ENCODE assay signal across 17 cellular contexts in genomic region chr17:75849724-75850123, GRCh38. TPM values are rescaled to one million over a fixed set of nuclear protein-coding genes. Genes with fewer than 3 reads are reported as not detected.
A peak's percentile ranks its signal among the peaks of the same experiment; 100 is the strongest.
DNase-seq lines count a peak whose midpoint lies in the region; ATAC-seq and TF ChIP-seq lines count a peak whose summit lies in the region.
"Had no signal": no experiment of that assay in that cellular context is flagged by ENCODE, and none has a peak within 500 bp of the region (broad histone marks: within the 10 kb centered on the region; RNA-seq: fewer than 3 reads in every experiment).

No MANE protein-coding gene starts in this region.

- TF ChIP-seq CTCF in WTC11 (IDR thresholded peaks at IDR 0.05), result no peak
- no peak for TF ChIP-seq CTCF in liver (IDR thresholded peaks at IDR 0.05; ENCODE audit: low read depth, low read length, missing input control)
- TF ChIP-seq CTCF in spleen (IDR thresholded peaks at IDR 0.05 in 8 of 11, conservative IDR thresholded peaks at IDR 0.05 in 3 of 11), result no peak

- DNase-seq in WTC11 (ENCODE audit: low spot score) (no peak), spleen (peak; percentile 77), SK-N-DZ (ENCODE audit: low spot score) (no peak), A172 (ENCODE audit: low spot score) (no peak)
- DNase-seq: activated CD8-positive, alpha-beta T cell treated with anti-CD3 and anti-CD28 coated beads for 36 hours; EL; Kasumi-1; naive B cell; NCI-H2171 treated with DMSO at 0.1 percent for 48 hours; RPMI8226; stimulated activated naive B cell treated with anti-CD40 and anti-IgM and Interleukin-4, amounts not matched to agents 10 μg/mL and 1 μg/mL and 100 μg/mL, for 72 hours; WERI-Rb-1 had no signal

- H3K27me3 ChIP-seq in liver (ENCODE audit: control insufficient read depth in 4 of 4, insufficient read depth in 4 of 4, low read length in 3 of 4) (no peaks in the 10 kb centered on the region), spleen (replicated peaks in 1 of 7) (no peaks in the 10 kb centered on the region)

- no peak for TF ChIP-seq RAD21 in liver (IDR thresholded peaks at IDR 0.05)

- no peaks in the 10 kb centered on the region for H3K9me3 ChIP-seq in liver (ENCODE audit: control insufficient read depth in 4 of 4, low read length in 3 of 4)
- no peaks in the 10 kb centered on the region for H3K9me3 ChIP-seq in spleen

- TF ChIP-seq POLR2A in spleen (IDR thresholded peaks at IDR 0.05), result no peak

- intact Hi-C loops in spleen (cut with DNase I; ENCODE audit: low total_unique reads), result loop anchor here (5.0 kb wide), 1 partner anchor 72 kb away; a partner anchor contains a TSS

- H3K9ac ChIP-seq in liver (ENCODE audit: low read depth in 1 of 2, low read length in 2 of 2), result no peak overlapping the region

- CTCF ChIA-PET in WTC11 (lab: Charles Lee), result interaction anchor here (0.6 to 8.8 kb wide), 6 partner anchors 12 to 66 kb away, joined by 3 to 180 read pairs (median 5); no protein-coding TSS in a partner anchor

- peak overlapping the region; percentile 64; the same call in 1 of the 2 replicates for H3K27ac Mint-ChIP-seq in WTC11
- H3K27ac Mint-ChIP-seq: activated CD8-positive, alpha-beta T cell treated with anti-CD3 and anti-CD28 coated beads for 36 hours; stimulated activated naive B cell treated with anti-CD40 and anti-IgM and Interleukin-4, amounts not matched to agents 10 μg/mL and 1 μg/mL and 100 μg/mL, for 72 hours had no signal

- H3K4me3 ChIP-seq in liver (ENCODE audit: low read depth in 1 of 3, low read length in 3 of 3) (no peak overlapping the region), spleen (peak overlapping the region in 1 of 8 donors; percentile 19)

- ATAC-seq in WTC11 (no peak), HG02798 (IDR thresholded peaks at IDR 0.05; ENCODE audit: poor library complexity, unreplicated experiment) (no peak)
- ATAC-seq: activated CD8-positive, alpha-beta T cell treated with anti-CD3 and anti-CD28 coated beads for 36 hours; left lobe of liver; stimulated activated naive B cell treated with anti-CD40 and anti-IgM and Interleukin-4, amounts not matched to agents 10 μg/mL and 1 μg/mL and 100 μg/mL, for 72 hours had no signal

- H3K27ac ChIP-seq in cingulate gyrus (ENCODE audit: low read depth, low read length) (peak overlapping the region; percentile 6), liver (ENCODE audit: low read depth in 1 of 2, low read length in 2 of 2) (peak overlapping the region; percentile 3 to 11), spleen (peak overlapping the region; percentile 57 to 98 (median 96))
- H3K27ac ChIP-seq: WERI-Rb-1 had no signal

- peaks cover 2 to 54% (median 35%) of the 10 kb centered on the region in 4 donors for H3K4me1 ChIP-seq in liver (ENCODE audit: control insufficient read depth in 4 of 4, insufficient read depth in 4 of 4, low read length in 3 of 4)
- H3K4me1 ChIP-seq in spleen, result peaks cover 69 to 100% (median 97%) of the 10 kb centered on the region in 6 donors

- peaks cover 32% of the 10 kb centered on the region for H3K36me3 Mint-ChIP-seq in WTC11

- H3K9me3 Mint-ChIP-seq in WTC11, result no peaks in the 10 kb centered on the region
- H3K9me3 Mint-ChIP-seq: activated CD8-positive, alpha-beta T cell treated with anti-CD3 and anti-CD28 coated beads for 36 hours; central memory CD8-positive, alpha-beta T cell; naive B cell; stimulated activated naive B cell treated with anti-CD40 and anti-IgM and Interleukin-4, amounts not matched to agents 10 μg/mL and 1 μg/mL and 100 μg/mL, for 72 hours had no signal

- no peak overlapping the region for H3K4me3 Mint-ChIP-seq in WTC11
- H3K4me3 Mint-ChIP-seq: activated CD8-positive, alpha-beta T cell treated with anti-CD3 and anti-CD28 coated beads for 36 hours; central memory CD8-positive, alpha-beta T cell; stimulated activated naive B cell treated with anti-CD40 and anti-IgM and Interleukin-4, amounts not matched to agents 10 μg/mL and 1 μg/mL and 100 μg/mL, for 72 hours had no signal

- no peaks in the 10 kb centered on the region for H3K27me3 Mint-ChIP-seq in WTC11 (ENCODE audit: low read depth)
- H3K27me3 Mint-ChIP-seq: activated CD8-positive, alpha-beta T cell treated with anti-CD3 and anti-CD28 coated beads for 36 hours; central memory CD8-positive, alpha-beta T cell; naive B cell; stimulated activated naive B cell treated with anti-CD40 and anti-IgM and Interleukin-4, amounts not matched to agents 10 μg/mL and 1 μg/mL and 100 μg/mL, for 72 hours had no signal

- POLR2A ChIA-PET in WTC11 (lab: Charles Lee), result interaction anchor here (0.6 kb wide), 1 partner anchor 1394 kb away, joined by 4 read pairs; no protein-coding TSS in a partner anchor

- WGBS in liver, result 88% methylated on average over 9 of the region's 9 CpGs
- 64 to 74% (median 71%) methylated on average over 9 of the region's 9 CpGs for WGBS in spleen, 5 donors

- H3K36me3 ChIP-seq in liver (ENCODE audit: control insufficient read depth in 4 of 4, insufficient read depth in 3 of 4, low read depth in 1 of 4, low read length in 3 of 4) (peaks cover 25 to 46% (median 39%) of the 10 kb centered on the region in 4 donors), spleen (peaks cover 2 to 81% (median 67%) of the 10 kb centered on the region in 6 donors)

- peaks cover 25% of the 10 kb centered on the region for H3K4me1 Mint-ChIP-seq in WTC11

TF ChIP-seq in WTC11, 78 proteins besides CTCF, POLR2A, EP300 and RAD21:
- TF ChIP-seq GABPB1 (CRISPR knock-in tag; IDR thresholded peaks at IDR 0.05) (no peak), ETV6 (CRISPR knock-in tag; IDR thresholded peaks at IDR 0.05) (no peak), SOX15 (CRISPR knock-in tag; IDR thresholded peaks at IDR 0.05) (no peak), RELA (CRISPR knock-in tag; IDR thresholded peaks at IDR 0.05; ENCODE audit: borderline replicate concordance) (no peak), USF1 (CRISPR knock-in tag; IDR thresholded peaks at IDR 0.05) (no peak), FOXK1 (CRISPR knock-in tag; IDR thresholded peaks at IDR 0.05) (no peak)

TF ChIP-seq in liver, 16 proteins besides CTCF, POLR2A, EP300 and RAD21 (continues in another document):
- no peak for TF ChIP-seq HNF4A (conservative IDR thresholded peaks at IDR 0.05)
- no peak for TF ChIP-seq NR2F2 (IDR thresholded peaks at IDR 0.05)
- TF ChIP-seq ZBTB33 (IDR thresholded peaks at IDR 0.05), result no peak

RNA-seq across cellular contexts. Expression of gene WBP2, which starts 5.4 kb away (rescaled TPM):
- 64.3 to 69.4 TPM (median 68.8 TPM) in 3 replicates for total RNA-seq in WTC11 (2021)
- 10 to 100 TPM; 29.0 to 32.5 TPM for total RNA-seq in liver
- polyA plus RNA-seq in liver, result 10 to 100 TPM; 70.7 to 99.4 TPM
- total RNA-seq in spleen, result 100 to 1,000 TPM in 4 of 7 donors, 10 to 100 TPM in 3; 46.7 to 144 (median 125) TPM
- polyA plus RNA-seq in spleen, result 100 to 1,000 TPM in 1 of 3 donors, 10 to 100 TPM in 2; 70.2 to 104 (median 74.1) TPM
- polyA plus RNA-seq in SK-N-DZ (2014; cell fraction: cytosol; rRNA removed), result 38.6 and 39.1 TPM in 2 replicates
- 25.3 and 25.4 TPM in 2 replicates for polyA plus RNA-seq in SK-N-DZ (2014; cell fraction: nucleus; rRNA removed)
- 68.5 and 70.0 TPM in 2 replicates for total RNA-seq in A172 (2014; rRNA removed; shearing (Covaris generic))

RNA-seq across cellular contexts. Expression of gene UNC13D, which starts 5.5 kb away (rescaled TPM):
- total RNA-seq in WTC11 (2021) (12.1 to 13.8 TPM (median 13.1 TPM) in 3 replicates), liver (10 to 100 TPM; 10.3 to 22.9 TPM), spleen (100 to 1,000 TPM in 6 of 7 donors, 10 to 100 TPM in 1; 87.1 to 187 (median 129) TPM)
- polyA plus RNA-seq in liver (1 to 10 TPM; 2.1 to 4.9 TPM), spleen (10 to 100 TPM; 36.4 to 86.1 (median 53.0) TPM)
- polyA plus RNA-seq in SK-N-DZ (2014; cell fraction: cytosol; rRNA removed), result 13.1 and 17.0 TPM in 2 replicates
- polyA plus RNA-seq in SK-N-DZ (2014; cell fraction: nucleus; rRNA removed), result 60.0 and 69.4 TPM in 2 replicates
- total RNA-seq in A172 (2014; rRNA removed; shearing (Covaris generic)), result 138 and 372 TPM in 2 replicates

RNA-seq across cellular contexts. Expression of gene TRIM47, which starts 28.7 kb away (rescaled TPM):
- total RNA-seq in WTC11 (2021), result 4.4 to 10.0 TPM (median 6.8 TPM) in 3 replicates
- total RNA-seq in liver, result 10 to 100 TPM in 1 of 2 donors, 1 to 10 TPM in 1; 6.9 to 15.4 TPM
- polyA plus RNA-seq in liver, result 10 to 100 TPM; 12.2 to 18.5 TPM
- 10 to 100 TPM; 30.8 to 73.8 (median 38.5) TPM for total RNA-seq in spleen
- 10 to 100 TPM; 28.1 to 42.0 (median 28.4) TPM for polyA plus RNA-seq in spleen
- polyA plus RNA-seq in SK-N-DZ (2014; cell fraction: cytosol; rRNA removed), result 42.0 and 46.7 TPM in 2 replicates
- 59.5 and 79.2 TPM in 2 replicates for polyA plus RNA-seq in SK-N-DZ (2014; cell fraction: nucleus; rRNA removed)
- 159 and 173 TPM in 2 replicates for total RNA-seq in A172 (2014; rRNA removed; shearing (Covaris generic))

RNA-seq across cellular contexts. Expression of gene TRIM65, which starts 47.0 kb away (rescaled TPM):
- total RNA-seq in WTC11 (2021), result 51.3 to 56.4 TPM (median 51.4 TPM) in 3 replicates
- 1 to 10 TPM; 7.7 to 8.6 TPM for total RNA-seq in liver
- 1 to 10 TPM; 1.5 to 5.3 TPM for polyA plus RNA-seq in liver
- total RNA-seq in spleen, result 10 to 100 TPM; 20.0 to 26.5 (median 23.5) TPM
- polyA plus RNA-seq in spleen, result 10 to 100 TPM in 2 of 3 donors, 1 to 10 TPM in 1; 9.0 to 28.2 (median 11.6) TPM
- 42.9 and 44.0 TPM in 2 replicates for polyA plus RNA-seq in SK-N-DZ (2014; cell fraction: cytosol; rRNA removed)
- 36.1 and 45.2 TPM in 2 replicates for polyA plus RNA-seq in SK-N-DZ (2014; cell fraction: nucleus; rRNA removed)
- total RNA-seq in A172 (2014; rRNA removed; shearing (Covaris generic)), result 32.7 and 41.4 TPM in 2 replicates

RNA-seq across cellular contexts. Expression of gene MRPL38, which starts 55.0 kb away (rescaled TPM):
- total RNA-seq in WTC11 (2021) (107 to 146 TPM (median 116 TPM) in 3 replicates), liver (10 to 100 TPM; 23.0 to 43.9 TPM), spleen (10 to 100 TPM; 40.1 to 90.6 (median 74.7) TPM)
- polyA plus RNA-seq in liver (10 to 100 TPM; 57.1 to 63.9 TPM), spleen (10 to 100 TPM; 59.3 to 90.3 (median 80.8) TPM)
- 107 and 108 TPM in 2 replicates for polyA plus RNA-seq in SK-N-DZ (2014; cell fraction: cytosol; rRNA removed)
- 204 and 219 TPM in 2 replicates for polyA plus RNA-seq in SK-N-DZ (2014; cell fraction: nucleus; rRNA removed)
- 55.1 and 58.4 TPM in 2 replicates for total RNA-seq in A172 (2014; rRNA removed; shearing (Covaris generic))

Comparison
In these comparisons a context has a peak if more than half of its experiments do, and no peak if none do; other contexts are left out.
1. H3K27ac ChIP-seq: peak in every context shown above with its lines; median percentile 96 in spleen; 7 in liver; 6 in cingulate gyrus.